ENCODE assay signal across 21 cellular contexts in the genomic region with DNA sequence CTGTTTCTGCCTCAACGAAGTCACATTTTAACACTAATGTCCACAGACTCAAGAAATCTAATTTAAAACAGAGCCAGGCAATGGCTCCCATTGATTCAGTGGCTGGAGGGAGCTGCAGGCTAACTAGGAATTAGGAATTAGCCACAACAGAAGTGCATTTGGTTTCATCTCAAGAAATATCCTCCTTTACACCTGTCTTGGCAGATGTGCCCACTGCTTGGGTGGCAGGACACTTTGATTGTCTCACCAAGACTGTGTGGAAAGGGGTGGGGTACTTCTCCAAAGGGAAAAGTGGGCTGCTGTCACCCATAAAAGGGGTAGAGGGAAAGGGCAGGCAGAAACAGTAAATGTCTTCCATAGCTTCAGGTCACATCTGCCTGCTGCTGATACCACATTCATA. TPM values are rescaled to one million over a fixed set of nuclear protein-coding genes. Genes with fewer than 3 reads are reported as not detected.
"Had no signal": no experiment of that assay in that cellular context is flagged by ENCODE, and none has a peak within 500 bp of the region (broad histone marks: within the 10 kb centered on the region; RNA-seq: fewer than 3 reads in every experiment).

No MANE protein-coding gene starts in this region.

- H3K27ac ChIP-seq: left lung, SJCRH30, tibial nerve, WERI-Rb-1 had no signal

- H3K36me3 ChIP-seq: left lung, SJCRH30, WERI-Rb-1 had no signal

- H3K27me3 ChIP-seq: left lung, SJCRH30, tibial nerve had no signal

- DNase-seq: activated CD4-positive, alpha-beta memory T cell treated with anti-CD3 and anti-CD28 coated beads, Interleukin-2, amount 10 ng/mL, durations not matched to agents 7 days and 5 days; activated CD4-positive, alpha-beta T cell treated with anti-CD3 and anti-CD28 coated beads for 36 hours; activated effector memory CD4-positive, alpha-beta T cell treated with anti-CD3 and anti-CD28 coated beads, Interleukin-2, amount 50 U/mL, for 16 hours; activated T-cell treated with anti-CD3 and anti-CD28 coated beads, Interleukin-2, amount 50 U/mL, for 4 hours; amygdala; foreskin melanocyte; glutamatergic neuron; kidney; left lung; naive B cell; nucleus accumbens; SJCRH30; stimulated activated CD4-positive, alpha-beta T cell treated with anti-CD3 and anti-CD28 coated beads, Interleukin-12 subunit alpha, Interleukin-12 subunit beta, amount 100 ng/mL, for 4 hours; stimulated activated CD4-positive, alpha-beta T cell treated with anti-CD3 and anti-CD28 coated beads, Interleukin-2, amount 100 ng/mL, for 24 hours; WERI-Rb-1 had no signal

- H3K4me3 ChIP-seq: left lung, SJCRH30, tibial nerve had no signal

- ATAC-seq: activated CD4-positive, alpha-beta T cell treated with anti-CD3 and anti-CD28 coated beads for 36 hours; activated naive CD4-positive, alpha-beta T cell treated with anti-CD3 and anti-CD28 coated beads, Interleukin-2, amount 50 U/mL, for 72 hours; activated T-cell treated with anti-CD3 and anti-CD28 coated beads, Interleukin-2, amount 50 U/mL, for 4 hours; left lung had no signal

- H3K36me3 Mint-ChIP-seq: activated naive CD4-positive, alpha-beta T cell treated with anti-CD3 and anti-CD28 coated beads, Interleukin-2, amount 50 U/mL, for 72 hours; naive B cell had no signal

- H3K9me3 ChIP-seq: left lung, SJCRH30, tibial nerve had no signal

- H3K27me3 Mint-ChIP-seq: activated CD4-positive, alpha-beta memory T cell treated with anti-CD3 and anti-CD28 coated beads, Interleukin-2, amount 10 ng/mL, durations not matched to agents 7 days and 5 days; activated CD4-positive, alpha-beta T cell treated with anti-CD3 and anti-CD28 coated beads for 36 hours; naive B cell; stimulated activated naive CD8-positive, alpha-beta T cell treated with anti-CD3 and anti-CD28 coated beads, Interleukin-15, Interleukin-2, amounts not matched to agents 100 ng/mL and 50 ng/mL, for 24 hours had no signal

- H3K4me3 Mint-ChIP-seq: activated CD4-positive, alpha-beta memory T cell treated with anti-CD3 and anti-CD28 coated beads, Interleukin-2, amount 10 ng/mL, durations not matched to agents 7 days and 5 days; activated CD4-positive, alpha-beta T cell treated with anti-CD3 and anti-CD28 coated beads for 36 hours; activated T-cell treated with anti-CD3 and anti-CD28 coated beads, Interleukin-2, amount 50 U/mL, for 4 hours; stimulated activated naive CD8-positive, alpha-beta T cell treated with anti-CD3 and anti-CD28 coated beads, Interleukin-15, Interleukin-2, amounts not matched to agents 100 ng/mL and 50 ng/mL, for 24 hours had no signal

- H3K27ac Mint-ChIP-seq: activated CD4-positive, alpha-beta memory T cell treated with anti-CD3 and anti-CD28 coated beads, Interleukin-2, amount 10 ng/mL, durations not matched to agents 7 days and 5 days; activated CD4-positive, alpha-beta T cell treated with anti-CD3 and anti-CD28 coated beads for 36 hours; stimulated activated naive CD8-positive, alpha-beta T cell treated with anti-CD3 and anti-CD28 coated beads, Interleukin-15, Interleukin-2, amounts not matched to agents 100 ng/mL and 50 ng/mL, for 24 hours had no signal

- H3K9me3 Mint-ChIP-seq: activated CD4-positive, alpha-beta memory T cell treated with anti-CD3 and anti-CD28 coated beads, Interleukin-2, amount 10 ng/mL, durations not matched to agents 7 days and 5 days; activated naive CD4-positive, alpha-beta T cell treated with anti-CD3 and anti-CD28 coated beads, Interleukin-2, amount 50 U/mL, for 72 hours; activated T-cell treated with anti-CD3 and anti-CD28 coated beads, Interleukin-2, amount 50 U/mL, for 4 hours; naive B cell; stimulated activated naive CD8-positive, alpha-beta T cell treated with anti-CD3 and anti-CD28 coated beads, Interleukin-15, Interleukin-2, amounts not matched to agents 100 ng/mL and 50 ng/mL, for 24 hours had no signal

- H3K4me1 ChIP-seq: SJCRH30 had no signal

RNA-seq across cellular contexts. Expression of a gene that starts 25.7 kb away (rescaled TPM):
- total RNA-seq: activated CD4-positive, alpha-beta memory T cell treated with anti-CD3 and anti-CD28 coated beads, Interleukin-2, amount 10 ng/mL, durations not matched to agents 7 days and 5 days; activated naive CD4-positive, alpha-beta T cell treated with anti-CD3 and anti-CD28 coated beads, Interleukin-2, amount 50 U/mL, for 72 hours; activated T-cell treated with anti-CD3 and anti-CD28 coated beads, Interleukin-2, amount 50 U/mL, for 4 hours; dermis microvascular lymphatic vessel endothelial cell; kidney; left lung; mononuclear cell; SJCRH30; T-helper 2 cell treated with Interferon-gamma antibody and Interleukin-4, amounts not matched to agents 100 ng/mL and 5 ng/mL, for 36 hours; tibial nerve had no signal

RNA-seq across cellular contexts. Expression of a gene that starts 34.4 kb away (rescaled TPM):
- total RNA-seq: activated T-cell treated with anti-CD3 and anti-CD28 coated beads, Interleukin-2, amount 50 U/mL, for 4 hours; mononuclear cell; T-helper 2 cell treated with Interferon-gamma antibody and Interleukin-4, amounts not matched to agents 100 ng/mL and 5 ng/mL, for 36 hours had no signal
